In genomic region chr3:110327870-110328269, GRCh38 we compare ENCODE assay signal across 16 cellular contexts.
DNase-seq lines count a peak whose midpoint lies in the region; ATAC-seq lines count a peak whose summit lies in the region.
"Had no signal": no experiment of that assay in that cellular context is flagged by ENCODE, and none has a peak within 500 bp of the region (broad histone marks: within the 10 kb centered on the region; RNA-seq: fewer than 3 reads in every experiment).

No MANE protein-coding gene starts in this region.

- H3K36me3 ChIP-seq in mesenchymal stem cell (ENCODE audit: control insufficient read depth in 1 of 2, insufficient read depth in 2 of 2, low read depth in 1 of 2, low read length in 2 of 2): no peaks in the 10 kb centered on the region
- H3K36me3 ChIP-seq: BE2C had no signal

- no peak overlapping the region for H2BK15ac ChIP-seq in mesenchymal stem cell (ENCODE audit: low read depth, poor library complexity, severe bottlenecking)

- no peak overlapping the region for H2BK12ac ChIP-seq in mesenchymal stem cell (ENCODE audit: low read length in 2 of 2)

- peak; percentile 20 for DNase-seq in EL
- peak; percentile 35 for DNase-seq in MV-4-11 (lab: John Stamatoyannopoulos, UW)
- DNase-seq in dermis blood vessel endothelial cell: peak; percentile 47
- peak; percentile 12 for DNase-seq in mesenchymal stem cell
- DNase-seq in NCI-H524 (lab: John Stamatoyannopoulos, UW): no peak
- DNase-seq in NCI-H526 (lab: John Stamatoyannopoulos, UW): no peak
- no peak for DNase-seq in HuH-7 (ENCODE audit: low spot score)
- DNase-seq: ACHN; BE2C; CD8-positive, alpha-beta memory T cell; H9; Kasumi-1; NCI-H146; NCI-H774; SIG-M5 had no signal

- no peaks in the 10 kb centered on the region for H3K27me3 ChIP-seq in mesenchymal stem cell (ENCODE audit: control insufficient read depth in 1 of 2, insufficient read depth in 1 of 2, low read length in 2 of 2)
- H3K27me3 ChIP-seq: BE2C had no signal

- H3K4me2 ChIP-seq in mesenchymal stem cell (ENCODE audit: low read length, poor library complexity, severe bottlenecking): no peak overlapping the region

- H3K9me3 ChIP-seq in mesenchymal stem cell (ENCODE audit: control insufficient read depth, low read length): no peaks in the 10 kb centered on the region
- H3K9me3 ChIP-seq: BE2C had no signal

- WGBS in mesenchymal stem cell: 75% methylated on average over 2 of the region's 2 CpGs

- no peak overlapping the region for H2BK120ac ChIP-seq in mesenchymal stem cell (ENCODE audit: low read depth, low read length)

- no peak overlapping the region for H3K9ac ChIP-seq in mesenchymal stem cell (ENCODE audit: low read length)

- H3K79me1 ChIP-seq in mesenchymal stem cell (replicated peaks; ENCODE audit: low read length, poor library complexity, severe bottlenecking): no peaks in the 10 kb centered on the region

- H3K4ac ChIP-seq in mesenchymal stem cell (ENCODE audit: low read depth in 1 of 2, low read length in 2 of 2): no peak overlapping the region

- no peak overlapping the region for H3K18ac ChIP-seq in mesenchymal stem cell (ENCODE audit: low read depth in 1 of 2, low read length in 2 of 2)

- no peak overlapping the region for H4K91ac ChIP-seq in mesenchymal stem cell (ENCODE audit: low read length)

- no peak overlapping the region for H2AFZ ChIP-seq in mesenchymal stem cell (ENCODE audit: low read depth, low read length)

- ATAC-seq in GM18909 (IDR thresholded peaks at IDR 0.05; ENCODE audit: poor library complexity, unreplicated experiment): no peak

- no peaks in the 10 kb centered on the region for H3K4me1 ChIP-seq in mesenchymal stem cell (ENCODE audit: control insufficient read depth, insufficient read depth, low read depth, low read length)
- H3K4me1 ChIP-seq: BE2C had no signal

- no peak overlapping the region for H3K27ac ChIP-seq in mesenchymal stem cell (ENCODE audit: low read length, poor library complexity, severe bottlenecking)

- no peak overlapping the region for H2BK5ac ChIP-seq in mesenchymal stem cell (ENCODE audit: low read depth, low read length, poor library complexity, severe bottlenecking)

- no peak overlapping the region for H3K23ac ChIP-seq in mesenchymal stem cell (ENCODE audit: low read length in 2 of 2)

- H3K4me3 ChIP-seq in mesenchymal stem cell (ENCODE audit: insufficient read depth in 1 of 2, low read depth in 1 of 2, low read length in 2 of 2): no peak overlapping the region

- no peak overlapping the region for H2AK5ac ChIP-seq in mesenchymal stem cell (ENCODE audit: low read length, severe bottlenecking)

- no peak overlapping the region for H3K14ac ChIP-seq in mesenchymal stem cell (ENCODE audit: low read length in 2 of 2)

- no peak overlapping the region for H4K8ac ChIP-seq in mesenchymal stem cell (ENCODE audit: low read length)

Comparison
In these comparisons a context has a peak if more than half of its experiments do, and no peak if none do; other contexts are left out.
1. DNase-seq: peak in EL (single experiment), MV-4-11 (single experiment), dermis blood vessel endothelial cell (single experiment) and mesenchymal stem cell (single experiment); none in NCI-H524 (0 of 2), NCI-H526 (0 of 2) and HuH-7 (single experiment).